In genomic region chr4:184039963-184040383, GRCh38 we compare ENCODE assay signal across 10 cellular contexts.
DNase-seq lines count a peak whose midpoint lies in the region; ATAC-seq and TF ChIP-seq lines count a peak whose summit lies in the region.
"Had no signal": no experiment of that assay in that cellular context is flagged by ENCODE, and none has a peak within 500 bp of the region (broad histone marks: within the 10 kb centered on the region; RNA-seq: fewer than 3 reads in every experiment).

No MANE protein-coding gene starts in this region.

- ATAC-seq in GM18505 (IDR thresholded peaks at IDR 0.05; ENCODE audit: unreplicated experiment) (peak; percentile 64), HG02642 (IDR thresholded peaks at IDR 0.05; ENCODE audit: poor library complexity, unreplicated experiment) (no peak)

- peak; percentile 5 to 19 for DNase-seq in activated CD4-positive, alpha-beta T cell treated with anti-CD3 and anti-CD28 coated beads, Interleukin-2, amount 50 U/mL, for 48 hours
- DNase-seq in left ventricle myocardium inferior, result no peak
- DNase-seq in retina, result peak; percentile 78
- DNase-seq in COLO668 (lab: John Stamatoyannopoulos, UW; ENCODE audit: unreplicated experiment), result no peak
- DNase-seq in foreskin fibroblast, result no peak
- DNase-seq: effector CD4-positive, alpha-beta T cell; MM.1S had no signal

- TF ChIP-seq POLR2A in GM18505 (IDR thresholded peaks at IDR 0.05; ENCODE audit: borderline replicate concordance, extremely low read depth, insufficient read depth, insufficient read length), result no peak

- peaks cover 10% of the 10 kb centered on the region for H3K4me1 ChIP-seq in left ventricle myocardium inferior

- H3K4me3 ChIP-seq in left ventricle myocardium inferior, result peak overlapping the region; percentile 52
- no peak overlapping the region for H3K4me3 ChIP-seq in foreskin fibroblast (ENCODE audit: low read depth in 1 of 2, low read length in 2 of 2)

- H3K27ac ChIP-seq in left ventricle myocardium inferior (replicated peaks), result no peak overlapping the region
- H3K27ac ChIP-seq: RWPE1 had no signal

- intact Hi-C loops in left ventricle myocardium inferior (cut with micrococcal nuclease), result no loop called here

- no peaks in the 10 kb centered on the region for H3K27me3 ChIP-seq in left ventricle myocardium inferior (ENCODE audit: low read depth)

- TF ChIP-seq CTCF in left ventricle myocardium inferior (IDR thresholded peaks at IDR 0.05; ENCODE audit: borderline replicate concordance) (no peak), foreskin fibroblast (IDR thresholded peaks at IDR 0.05; ENCODE audit: low read depth, low read length) (no peak)

- peaks cover 2% of the 10 kb centered on the region for H3K9me3 ChIP-seq in left ventricle myocardium inferior (replicated peaks)

- no peaks in the 10 kb centered on the region for H3K36me3 ChIP-seq in left ventricle myocardium inferior

Comparison
In these comparisons a context has a peak if more than half of its experiments do, and no peak if none do; other contexts are left out.
1. DNase-seq: peak in activated CD4-positive, alpha-beta T cell treated with anti-CD3 and anti-CD28 coated beads, Interleukin-2, amount 50 U/mL, for 48 hours (2 of 2) and retina (single experiment); none in left ventricle myocardium inferior (single experiment), COLO668 (single experiment) and foreskin fibroblast (0 of 2).